ENCODE assay signal across 14 cellular contexts in genomic region chrX:45760187-45760742, GRCh38.
DNase-seq lines count a peak whose midpoint lies in the region; ATAC-seq, FAIRE-seq and TF ChIP-seq lines count a peak whose summit lies in the region.
"Had no signal": no experiment of that assay in that cellular context is flagged by ENCODE, and none has a peak within 500 bp of the region (broad histone marks: within the 10 kb centered on the region; RNA-seq: fewer than 3 reads in every experiment).

No MANE protein-coding gene starts in this region.

- H3K4me2 ChIP-seq in keratinocyte (ENCODE audit: control insufficient read depth, extremely low read depth, insufficient read depth, low read depth, low read length), result peak overlapping the region; percentile 70

- H3K36me3 ChIP-seq in keratinocyte (ENCODE audit: control insufficient read depth in 2 of 2, extremely low read depth in 1 of 2, insufficient read depth in 2 of 2, low read length in 2 of 2) (peaks cover 16 to 28% of the 10 kb centered on the region in 2 experiments), left ventricle myocardium inferior (no peaks in the 10 kb centered on the region)
- H3K36me3 ChIP-seq: heart left ventricle, right atrium auricular region, tibial artery had no signal

- H3K27ac ChIP-seq in keratinocyte (ENCODE audit: control insufficient read depth, insufficient read depth, low read length) (peak overlapping the region; percentile 71), left ventricle myocardium inferior (replicated peaks) (no peak overlapping the region)
- H3K27ac ChIP-seq: right atrium auricular region, tibial artery had no signal

- H2AFZ ChIP-seq in keratinocyte (ENCODE audit: control insufficient read depth, low read length), result no peak overlapping the region

- peaks cover 0 to 2% (median 0%) of the 10 kb centered on the region in 7 donors for H3K9me3 Mint-ChIP-seq in CD14-positive monocyte
- H3K9me3 Mint-ChIP-seq in activated T-helper 1 cell treated with anti-CD3 and anti-CD28 coated beads, Interleukin-12 subunit alpha, Interleukin-12 subunit beta, Interleukin-2, Interleukin-4 antibody, amounts not matched to agents 30 ng/mL and 10 ng/mL and 1 ng/mL, durations not matched to agents 14 hours and 24 hours and 36 hours, result no peaks in the 10 kb centered on the region
- no peaks in the 10 kb centered on the region for H3K9me3 Mint-ChIP-seq in glutamatergic neuron (ENCODE audit: unreplicated experiment)

- H3K9me3 ChIP-seq in keratinocyte (ENCODE audit: control insufficient read depth, low read depth, low read length), result no peaks in the 10 kb centered on the region
- H3K9me3 ChIP-seq in left ventricle myocardium inferior (replicated peaks), result no peaks in the 10 kb centered on the region
- H3K9me3 ChIP-seq: heart left ventricle, right atrium auricular region, tibial artery had no signal

- H3K27me3 Mint-ChIP-seq in CD14-positive monocyte (ENCODE audit: low read depth in 3 of 3) (peaks cover 0 to 15% (median 0%) of the 10 kb centered on the region in 3 donors), glutamatergic neuron (ENCODE audit: unreplicated experiment) (no peaks in the 10 kb centered on the region)
- H3K27me3 Mint-ChIP-seq in activated T-helper 1 cell treated with anti-CD3 and anti-CD28 coated beads, Interleukin-12 subunit alpha, Interleukin-12 subunit beta, Interleukin-2, Interleukin-4 antibody, amounts not matched to agents 30 ng/mL and 10 ng/mL and 1 ng/mL, durations not matched to agents 14 hours and 24 hours and 36 hours (ENCODE audit: insufficient read depth), result no peaks in the 10 kb centered on the region

- H3K27ac Mint-ChIP-seq in CD14-positive monocyte, result peak overlapping the region in 6 of 7 donors; percentile 6 to 83 (median 50)
- peak overlapping the region; percentile 90 for H3K27ac Mint-ChIP-seq in activated T-helper 1 cell treated with anti-CD3 and anti-CD28 coated beads, Interleukin-12 subunit alpha, Interleukin-12 subunit beta, Interleukin-2, Interleukin-4 antibody, amounts not matched to agents 30 ng/mL and 10 ng/mL and 1 ng/mL, durations not matched to agents 14 hours and 24 hours and 36 hours
- H3K27ac Mint-ChIP-seq in glutamatergic neuron (ENCODE audit: unreplicated experiment), result no peak overlapping the region

- H3K79me2 ChIP-seq in keratinocyte (ENCODE audit: control insufficient read depth, insufficient read depth, low read length), result peaks cover 88% of the 10 kb centered on the region

- no peak for DNase-seq in CD14-positive monocyte (ENCODE audit: low spot score)
- DNase-seq in HT1080 (ENCODE audit: low read depth), result peak; percentile 54
- no peak for DNase-seq in activated T-helper 1 cell treated with anti-CD3 and anti-CD28 coated beads, Interleukin-12 subunit alpha, Interleukin-12 subunit beta, Interleukin-2, Interleukin-4 antibody, amounts not matched to agents 30 ng/mL and 10 ng/mL and 1 ng/mL, durations not matched to agents 14 hours and 24 hours and 36 hours (ENCODE audit: low spot score)
- no peak for DNase-seq in keratinocyte (ENCODE audit: low read depth, low spot score)
- no peak for DNase-seq in glutamatergic neuron
- no peak for DNase-seq in DMS53 (lab: John Stamatoyannopoulos, UW)
- no peak for DNase-seq in left ventricle myocardium inferior
- DNase-seq: heart left ventricle, NCI-H1105, NCI-H774, tibial artery had no signal

- H4K20me1 ChIP-seq in keratinocyte (ENCODE audit: control insufficient read depth, extremely low read depth, insufficient read depth, low read length), result no peaks in the 10 kb centered on the region

- H3K9me1 ChIP-seq in keratinocyte (ENCODE audit: control insufficient read depth, extremely low read depth, insufficient read depth, low read length), result no peaks in the 10 kb centered on the region

- peak overlapping the region in 1 of 3 experiments; percentile 56 for H3K4me3 ChIP-seq in keratinocyte (ENCODE audit: control insufficient read depth in 2 of 3, extremely low read depth in 1 of 3, insufficient read depth in 2 of 3, low read depth in 1 of 3, low read length in 3 of 3)
- no peak overlapping the region for H3K4me3 ChIP-seq in left ventricle myocardium inferior
- H3K4me3 ChIP-seq: GM12878, right atrium auricular region, tibial artery had no signal

- peaks cover 9% of the 10 kb centered on the region in 2 donors for H3K36me3 Mint-ChIP-seq in CD14-positive monocyte
- H3K36me3 Mint-ChIP-seq in activated T-helper 1 cell treated with anti-CD3 and anti-CD28 coated beads, Interleukin-12 subunit alpha, Interleukin-12 subunit beta, Interleukin-2, Interleukin-4 antibody, amounts not matched to agents 30 ng/mL and 10 ng/mL and 1 ng/mL, durations not matched to agents 14 hours and 24 hours and 36 hours (ENCODE audit: low read depth), result peaks cover 64% of the 10 kb centered on the region
- H3K36me3 Mint-ChIP-seq in glutamatergic neuron (ENCODE audit: unreplicated experiment), result no peaks in the 10 kb centered on the region

- intact Hi-C loops in CD14-positive monocyte (cut with micrococcal nuclease) (no loop called here), left ventricle myocardium inferior (cut with micrococcal nuclease) (no loop called here)
- intact Hi-C loops in activated T-helper 1 cell treated with anti-CD3 and anti-CD28 coated beads, Interleukin-12 subunit alpha, Interleukin-12 subunit beta, Interleukin-2, Interleukin-4 antibody, amounts not matched to agents 30 ng/mL and 10 ng/mL and 1 ng/mL, durations not matched to agents 14 hours and 24 hours and 36 hours (cut with micrococcal nuclease), result no loop called here

- TF ChIP-seq CTCF in CD14-positive monocyte (IDR thresholded peaks at IDR 0.05) (no peak), keratinocyte (optimal IDR thresholded peaks at IDR 0.05 in 1 of 3, IDR thresholded peaks at IDR 0.05 in 1 of 3, conservative IDR thresholded peaks at IDR 0.05 in 1 of 3; ENCODE audit: extremely low read depth in 1 of 3, insufficient read depth in 2 of 3, low read length in 3 of 3) (no peak), glutamatergic neuron (IDR thresholded peaks at IDR 0.05; ENCODE audit: partially characterized antibody, unreplicated experiment) (no peak), left ventricle myocardium inferior (IDR thresholded peaks at IDR 0.05; ENCODE audit: borderline replicate concordance) (no peak)

- H3K4me3 Mint-ChIP-seq in CD14-positive monocyte (no peak overlapping the region), glutamatergic neuron (ENCODE audit: unreplicated experiment) (no peak overlapping the region)
- H3K4me3 Mint-ChIP-seq in activated T-helper 1 cell treated with anti-CD3 and anti-CD28 coated beads, Interleukin-12 subunit alpha, Interleukin-12 subunit beta, Interleukin-2, Interleukin-4 antibody, amounts not matched to agents 30 ng/mL and 10 ng/mL and 1 ng/mL, durations not matched to agents 14 hours and 24 hours and 36 hours, result peak overlapping the region; percentile 74

- dilution Hi-C loops in keratinocyte (cut with MboI; ENCODE audit: extremely low pct_ligation_motif_present, low sequenced_read_pairs), result no loop called here

- no peak for ATAC-seq in GM18511 (IDR thresholded peaks at IDR 0.05; ENCODE audit: unreplicated experiment)
- ATAC-seq: GM12878, heart left ventricle had no signal

- H3K27me3 ChIP-seq in keratinocyte (ENCODE audit: control insufficient read depth, extremely low read depth, insufficient read depth, low read length) (no peaks in the 10 kb centered on the region), left ventricle myocardium inferior (ENCODE audit: low read depth) (no peaks in the 10 kb centered on the region)
- H3K27me3 ChIP-seq: right atrium auricular region, tibial artery had no signal

- peak overlapping the region; percentile 14 for H3K9ac ChIP-seq in keratinocyte (ENCODE audit: control insufficient read depth, extremely low read depth, insufficient read depth, low read length)

- H3K4me1 Mint-ChIP-seq in CD14-positive monocyte (peaks cover 76% of the 10 kb centered on the region), glutamatergic neuron (ENCODE audit: low read depth, unreplicated experiment) (peaks cover 1% of the 10 kb centered on the region)
- peaks cover 81% of the 10 kb centered on the region for H3K4me1 Mint-ChIP-seq in activated T-helper 1 cell treated with anti-CD3 and anti-CD28 coated beads, Interleukin-12 subunit alpha, Interleukin-12 subunit beta, Interleukin-2, Interleukin-4 antibody, amounts not matched to agents 30 ng/mL and 10 ng/mL and 1 ng/mL, durations not matched to agents 14 hours and 24 hours and 36 hours (ENCODE audit: low read depth)

- H3K4me1 ChIP-seq in keratinocyte (ENCODE audit: control insufficient read depth, extremely low read depth, insufficient read depth, low read length) (peaks cover 90% of the 10 kb centered on the region), left ventricle myocardium inferior (no peaks in the 10 kb centered on the region)
- H3K4me1 ChIP-seq: right atrium auricular region had no signal

- peak; percentile 52 for FAIRE-seq in keratinocyte (lab: Jason Lieb, UNC)
- FAIRE-seq: GM12878 had no signal
